In the genomic region with DNA sequence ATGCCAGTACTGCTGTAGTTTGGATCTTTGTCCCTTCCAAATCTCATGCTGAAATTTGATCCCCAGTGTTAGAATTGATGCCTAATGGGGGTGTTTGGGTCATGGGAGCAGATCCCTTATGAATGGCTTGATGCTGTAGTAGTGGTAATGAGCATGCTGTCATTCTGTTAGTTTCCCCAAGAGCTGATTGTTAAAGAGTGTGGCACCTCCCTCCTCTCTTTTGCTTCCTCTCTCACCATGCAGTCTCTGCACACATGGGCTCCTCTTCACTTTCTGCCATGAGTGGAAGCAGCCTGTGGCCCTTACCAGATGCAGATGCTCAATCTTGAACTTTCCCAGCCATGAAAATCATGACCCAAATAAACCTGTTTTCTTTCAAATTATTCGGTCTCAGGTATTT, we compare ENCODE assay signal across 29 cellular contexts.
"Had no signal": no experiment of that assay in that cellular context is flagged by ENCODE, and none has a peak within 500 bp of the region (broad histone marks: within the 10 kb centered on the region; RNA-seq: fewer than 3 reads in every experiment).

No MANE protein-coding gene starts in this region.

- H3K27ac Mint-ChIP-seq: mesothelial cell of epicardium; naive B cell; natural killer cell; nephron progenitor cell; stimulated activated naive B cell treated with anti-CD40 and anti-IgM and Interleukin-4, amounts not matched to agents 10 μg/mL and 1 μg/mL and 100 μg/mL, for 72 hours had no signal

- H3K4me3 ChIP-seq: left ventricle myocardium inferior, lung, pancreas, prostate gland, skin epidermis, stomach, testis, thyroid gland, transverse colon, upper lobe of left lung, vagina had no signal

- H3K4me3 Mint-ChIP-seq: mesothelial cell of epicardium; naive B cell; natural killer cell; nephron progenitor cell; stimulated activated naive B cell treated with anti-CD40 and anti-IgM and Interleukin-4, amounts not matched to agents 10 μg/mL and 1 μg/mL and 100 μg/mL, for 72 hours had no signal

- H3K27me3 ChIP-seq: pancreas, stomach, testis, thyroid gland, transverse colon, upper lobe of left lung, vagina had no signal

- H3K9me3 Mint-ChIP-seq: nephron progenitor cell had no signal

- H3K27ac ChIP-seq: left ventricle myocardium inferior, pancreas, prostate gland, skin epidermis, stomach, testis, thyroid gland, transverse colon, upper lobe of left lung, vagina had no signal

- H3K4me1 Mint-ChIP-seq: naive B cell; natural killer cell; stimulated activated naive B cell treated with anti-CD40 and anti-IgM and Interleukin-4, amounts not matched to agents 10 μg/mL and 1 μg/mL and 100 μg/mL, for 72 hours had no signal

- ATAC-seq: natural killer cell; pancreas; right cardiac atrium; sciatic nerve; stimulated activated naive B cell treated with anti-CD40 and anti-IgM and Interleukin-4, amounts not matched to agents 10 μg/mL and 1 μg/mL and 100 μg/mL, for 72 hours; stimulated activated naive CD8-positive, alpha-beta T cell treated with anti-CD3 and anti-CD28 coated beads, Interleukin-15, Interleukin-2, amounts not matched to agents 100 U/mL and 50 U/mL, for 24 hours had no signal

- H3K4me1 ChIP-seq: left ventricle myocardium inferior, pancreas, prostate gland, stomach, testis, thyroid gland, transverse colon, upper lobe of left lung, vagina had no signal

- DNase-seq: hippocampal formation; islet precursor cell; left ventricle myocardium inferior; mesendoderm; naive B cell; natural killer cell; nephron progenitor cell; nucleus accumbens; pancreas; posterior cingulate gyrus; retina; right cardiac atrium; stimulated activated CD4-positive, alpha-beta T cell treated with anti-CD3 and anti-CD28 coated beads, Interleukin-12 subunit alpha, Interleukin-12 subunit beta, amount 100 ng/mL, for 4 hours; stimulated activated CD4-positive, alpha-beta T cell treated with anti-CD3 and anti-CD28 coated beads, Interleukin-15, amount 100 ng/mL, for 24 hours; stimulated activated CD4-positive, alpha-beta T cell treated with anti-CD3 and anti-CD28 coated beads, Interleukin-2, amount 100 ng/mL, for 24 hours; stimulated activated CD4-positive, alpha-beta T cell treated with anti-CD3 and anti-CD28 coated beads, Interleukin-4, amount 100 ng/mL, for 1 hour; stimulated activated naive B cell treated with anti-CD40 and anti-IgM and Interleukin-4, amounts not matched to agents 10 μg/mL and 1 μg/mL and 100 μg/mL, for 72 hours; stimulated activated naive CD8-positive, alpha-beta T cell treated with anti-CD3 and anti-CD28 coated beads, Interleukin-15, Interleukin-2, amounts not matched to agents 100 U/mL and 50 U/mL, for 24 hours; stomach; testis; thyroid gland; transverse colon; upper lobe of left lung had no signal

- H3K36me3 ChIP-seq: left ventricle myocardium inferior, pancreas, prostate gland, stomach, thyroid gland, transverse colon, upper lobe of left lung, vagina had no signal

- H3K9me3 ChIP-seq: pancreas, prostate gland, stomach, testis, thyroid gland, transverse colon, upper lobe of left lung, vagina had no signal

- FAIRE-seq: pancreas had no signal

- H3K27me3 Mint-ChIP-seq: naive B cell; stimulated activated naive B cell treated with anti-CD40 and anti-IgM and Interleukin-4, amounts not matched to agents 10 μg/mL and 1 μg/mL and 100 μg/mL, for 72 hours had no signal

- H3K36me3 Mint-ChIP-seq: mesothelial cell of epicardium; naive B cell; natural killer cell; stimulated activated naive B cell treated with anti-CD40 and anti-IgM and Interleukin-4, amounts not matched to agents 10 μg/mL and 1 μg/mL and 100 μg/mL, for 72 hours had no signal
